1 cellular context compared by ENCODE assay signal in genomic region chr5:77635617-77636422, GRCh38.
TF ChIP-seq lines count a peak whose summit lies in the region.

No MANE protein-coding gene starts in this region.

TF ChIP-seq in HepG2, 621 proteins besides CTCF, POLR2A, EP300 and RAD21 (continued from another document and continues in another):
- TF ChIP-seq ZNF710 (CRISPR knock-in tag; IDR thresholded peaks at IDR 0.05; ENCODE audit: borderline replicate concordance): no peak
- TF ChIP-seq ZNF619 (CRISPR knock-in tag; IDR thresholded peaks at IDR 0.05): no peak
- TF ChIP-seq ZNF318 (CRISPR knock-in tag; IDR thresholded peaks at IDR 0.05): no peak
- no peak for TF ChIP-seq FIP1L1 (IDR thresholded peaks at IDR 0.05; ENCODE audit: borderline replicate concordance, insufficient read depth, low read depth, low read length)
- TF ChIP-seq ZNF326 (CRISPR knock-in tag; IDR thresholded peaks at IDR 0.05; ENCODE audit: borderline replicate concordance): no peak
- TF ChIP-seq ARHGAP35 (CRISPR knock-in tag; IDR thresholded peaks at IDR 0.05; ENCODE audit: borderline replicate concordance): no peak
- TF ChIP-seq REST (IDR thresholded peaks at IDR 0.05; ENCODE audit: borderline replicate concordance in 1 of 2, low read depth in 1 of 2, low read length in 2 of 2): peak; percentile 63 to 98
- TF ChIP-seq ZFP62 (CRISPR knock-in tag; IDR thresholded peaks at IDR 0.05): no peak
- no peak for TF ChIP-seq ZNF740 (CRISPR knock-in tag; IDR thresholded peaks at IDR 0.05)
- TF ChIP-seq ZBTB44 (CRISPR knock-in tag; IDR thresholded peaks at IDR 0.05): no peak
- TF ChIP-seq TEAD3 (CRISPR knock-in tag; optimal IDR thresholded peaks at IDR 0.05; ENCODE audit: borderline replicate concordance): peak; percentile 13
- TF ChIP-seq DDIT3 (CRISPR knock-in tag; IDR thresholded peaks at IDR 0.05): no peak
- no peak for TF ChIP-seq SMARCC2 (IDR thresholded peaks at IDR 0.05)
- TF ChIP-seq MIER2 (CRISPR knock-in tag; IDR thresholded peaks at IDR 0.05): peak; percentile 97
- TF ChIP-seq KLF6 (CRISPR knock-in tag; IDR thresholded peaks at IDR 0.05): no peak
- TF ChIP-seq ZNF543 (CRISPR knock-in tag; IDR thresholded peaks at IDR 0.05): no peak
- TF ChIP-seq TFE3 (CRISPR knock-in tag; IDR thresholded peaks at IDR 0.05): peak; percentile 17; the same call in 1 of the 2 replicates
- TF ChIP-seq ZNF496 (CRISPR knock-in tag; IDR thresholded peaks at IDR 0.05; ENCODE audit: insufficient replicate concordance): no peak
- no peak for TF ChIP-seq SMAD1 (CRISPR knock-in tag; IDR thresholded peaks at IDR 0.05; ENCODE audit: borderline replicate concordance, low read depth)
- TF ChIP-seq ZNF549 (CRISPR knock-in tag; IDR thresholded peaks at IDR 0.05): no peak
- no peak for TF ChIP-seq ZNF562 (CRISPR knock-in tag; IDR thresholded peaks at IDR 0.05; ENCODE audit: borderline replicate concordance)
- no peak for TF ChIP-seq NFE2L2 (IDR thresholded peaks at IDR 0.05; ENCODE audit: low read length)
- no peak for TF ChIP-seq GPBP1L1 (CRISPR knock-in tag; IDR thresholded peaks at IDR 0.05)
- TF ChIP-seq WIZ (CRISPR knock-in tag; IDR thresholded peaks at IDR 0.05): peak; percentile 57; the same call in 1 of the 2 replicates
- no peak for TF ChIP-seq FOXK1 (CRISPR knock-in tag; IDR thresholded peaks at IDR 0.05; ENCODE audit: borderline replicate concordance, low read depth)
- no peak for TF ChIP-seq DZIP1 (CRISPR knock-in tag; IDR thresholded peaks at IDR 0.05)
- no peak for TF ChIP-seq ZNF44 (CRISPR knock-in tag; IDR thresholded peaks at IDR 0.05)
- TF ChIP-seq MLXIP (CRISPR knock-in tag; IDR thresholded peaks at IDR 0.05; ENCODE audit: borderline replicate concordance): no peak
- no peak for TF ChIP-seq SUZ12 (IDR thresholded peaks at IDR 0.05; ENCODE audit: low read depth, low read length)
